Comparison of ENCODE assay signal across 1 cellular context in genomic region chr10:89652971-89653370, GRCh38.
TF ChIP-seq lines count a peak whose summit lies in the region.

No MANE protein-coding gene starts in this region.

TF ChIP-seq in GM12878, 131 proteins besides CTCF, POLR2A, EP300 and RAD21:
- TF ChIP-seq SMC3 (IDR thresholded peaks at IDR 0.05; ENCODE audit: borderline replicate concordance, low read length): no peak
- no peak for TF ChIP-seq SUZ12 (IDR thresholded peaks at IDR 0.05; ENCODE audit: unreplicated experiment)
- no peak for TF ChIP-seq GATAD2B (conservative IDR thresholded peaks at IDR 0.05; ENCODE audit: low read depth)
- TF ChIP-seq PKNOX1 (IDR thresholded peaks at IDR 0.05): no peak
- TF ChIP-seq PAX8 (IDR thresholded peaks at IDR 0.05): no peak
- TF ChIP-seq CREM (IDR thresholded peaks at IDR 0.05; ENCODE audit: low read depth): no peak
- TF ChIP-seq ZNF24 (IDR thresholded peaks at IDR 0.05): no peak
- TF ChIP-seq MAX (IDR thresholded peaks at IDR 0.05; ENCODE audit: low read depth, low read length): no peak
- no peak for TF ChIP-seq BCL3 (IDR thresholded peaks at IDR 0.05; ENCODE audit: borderline replicate concordance, insufficient read depth, low read depth, low read length, poor library complexity, severe bottlenecking)
- no peak for TF ChIP-seq ZNF274 (IDR thresholded peaks at IDR 0.05; ENCODE audit: insufficient read depth, insufficient read length)
- no peak for TF ChIP-seq ZNF687 (IDR thresholded peaks at IDR 0.05)
- TF ChIP-seq MYC (IDR thresholded peaks at IDR 0.05; ENCODE audit: insufficient read depth, insufficient read length, insufficient replicate concordance, low read length, severe bottlenecking): no peak
- no peak for TF ChIP-seq BCL11A (IDR thresholded peaks at IDR 0.05; ENCODE audit: low read depth, low read length)
- no peak for TF ChIP-seq RB1 (IDR thresholded peaks at IDR 0.05; ENCODE audit: borderline replicate concordance)
- TF ChIP-seq ZBED1 (IDR thresholded peaks at IDR 0.05; ENCODE audit: borderline replicate concordance): no peak
- no peak for TF ChIP-seq TAF1 (IDR thresholded peaks at IDR 0.05; ENCODE audit: borderline replicate concordance, low read depth, low read length)
- TF ChIP-seq NR2C1 (IDR thresholded peaks at IDR 0.05): no peak
- no peak for TF ChIP-seq KLF5 (IDR thresholded peaks at IDR 0.05; ENCODE audit: partially characterized antibody)
- no peak for TF ChIP-seq LARP7 (IDR thresholded peaks at IDR 0.05)
